ENCODE assay signal across 16 cellular contexts in genomic region chr7:1894313-1894900, GRCh38.
"Had no signal": no experiment of that assay in that cellular context is flagged by ENCODE, and none has a peak within 500 bp of the region (broad histone marks: within the 10 kb centered on the region; RNA-seq: fewer than 3 reads in every experiment).

No MANE protein-coding gene starts in this region.

- H3K4me1 ChIP-seq: suprapubic skin had no signal

- H3K4me3 Mint-ChIP-seq: activated naive CD8-positive, alpha-beta T cell; activated T-cell treated with anti-CD3 and anti-CD28 coated beads, Interleukin-2, amount 50 U/mL, for 72 hours; immature natural killer cell; stimulated activated naive CD8-positive, alpha-beta T cell treated with anti-CD3 and anti-CD28 coated beads, Interleukin-15, Interleukin-2, amounts not matched to agents 100 ng/mL and 50 ng/mL, for 24 hours; T-helper 1 cell treated with Interleukin-12 subunit alpha and Interleukin-12 subunit beta and Interleukin-4 antibody, amounts not matched to agents 30 μg/mL and 1 μg/mL, for 36 hours had no signal

- H3K27me3 Mint-ChIP-seq: activated naive CD8-positive, alpha-beta T cell; stimulated activated naive CD8-positive, alpha-beta T cell treated with anti-CD3 and anti-CD28 coated beads, Interleukin-15, Interleukin-2, amounts not matched to agents 100 ng/mL and 50 ng/mL, for 24 hours had no signal

- H3K27ac Mint-ChIP-seq: activated naive CD8-positive, alpha-beta T cell; activated T-cell treated with anti-CD3 and anti-CD28 coated beads, Interleukin-2, amount 50 U/mL, for 72 hours; stimulated activated naive CD8-positive, alpha-beta T cell treated with anti-CD3 and anti-CD28 coated beads, Interleukin-15, Interleukin-2, amounts not matched to agents 100 ng/mL and 50 ng/mL, for 24 hours had no signal

- H3K9me3 Mint-ChIP-seq: activated T-cell treated with anti-CD3 and anti-CD28 coated beads, Interleukin-2, amount 50 U/mL, for 72 hours; immature natural killer cell; stimulated activated naive CD8-positive, alpha-beta T cell treated with anti-CD3 and anti-CD28 coated beads, Interleukin-15, Interleukin-2, amounts not matched to agents 100 ng/mL and 50 ng/mL, for 24 hours; T-helper 1 cell treated with Interleukin-12 subunit alpha and Interleukin-12 subunit beta and Interleukin-4 antibody, amounts not matched to agents 30 μg/mL and 1 μg/mL, for 36 hours had no signal

- H3K4me3 ChIP-seq: esophagus squamous epithelium, suprapubic skin had no signal

- DNase-seq: activated CD4-positive, alpha-beta T cell treated with anti-CD3 and anti-CD28 coated beads, Interleukin-2, amount 50 U/mL, for 1 hour; activated CD4-positive, CD25-positive, alpha-beta regulatory T cell treated with anti-CD3 and anti-CD28 coated beads, Interleukin-2, amount 50 U/mL, for 72 hours; activated gamma-delta T cell; activated T-cell treated with anti-CD3 and anti-CD28 coated beads, Interleukin-2, amount 50 U/mL, for 72 hours; dermis blood vessel endothelial cell; effector memory CD4-positive, alpha-beta T cell; esophagus squamous epithelium; immature natural killer cell; retina; stimulated activated CD4-positive, alpha-beta T cell treated with anti-CD3 and anti-CD28 coated beads, Interleukin-1b, Interleukin-23, amount 100 ng/mL, for 48 hours; stimulated activated CD8-positive, alpha-beta memory T cell treated with anti-CD3 and anti-CD28 coated beads, Interleukin-4, amount 100 ng/mL, for 48 hours; trophoblast cell had no signal

- ATAC-seq: activated T-cell treated with anti-CD3 and anti-CD28 coated beads, Interleukin-2, amount 50 U/mL, for 72 hours had no signal

- H3K9me3 ChIP-seq: esophagus squamous epithelium, suprapubic skin had no signal

- H3K27ac ChIP-seq: esophagus squamous epithelium, suprapubic skin had no signal

- H3K36me3 Mint-ChIP-seq: activated naive CD8-positive, alpha-beta T cell had no signal
